ENCODE assay signal across 14 cellular contexts in the genomic region with DNA sequence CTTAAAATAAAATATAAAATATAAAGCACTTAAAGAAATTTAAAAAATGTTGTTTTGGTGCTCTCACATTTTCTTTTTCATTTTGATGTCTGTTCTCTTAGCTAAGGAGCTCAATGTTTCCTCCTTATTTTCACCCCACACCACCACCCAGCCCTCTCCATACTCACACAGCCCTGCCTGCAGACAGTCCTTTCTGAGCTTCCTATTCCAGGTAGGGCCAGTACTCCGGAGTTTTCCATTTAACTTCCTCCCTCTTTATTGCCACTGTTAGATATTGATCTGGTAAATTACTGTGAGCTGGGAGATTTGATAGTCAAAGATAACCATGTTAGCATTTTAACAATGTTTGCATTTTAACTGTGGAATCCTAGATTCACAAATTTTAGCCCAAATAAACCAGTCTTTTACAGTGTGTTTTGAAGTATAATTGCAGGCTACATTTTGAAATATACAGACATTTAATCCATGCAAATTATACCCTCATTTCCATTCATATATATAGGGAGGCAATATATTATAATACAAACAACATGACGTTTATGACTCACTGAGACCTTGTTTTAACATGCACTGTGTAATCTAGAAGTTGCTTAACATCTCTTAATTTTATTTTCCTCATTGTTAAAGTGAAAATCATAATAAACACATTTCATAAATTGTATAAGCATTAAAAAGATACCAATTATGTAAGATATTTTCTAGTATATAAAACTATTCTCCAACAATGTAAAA.
"Had no signal": no experiment of that assay in that cellular context is flagged by ENCODE, and none has a peak within 500 bp of the region (broad histone marks: within the 10 kb centered on the region; RNA-seq: fewer than 3 reads in every experiment).

No MANE protein-coding gene starts in this region.

- H3K36me3 ChIP-seq: gastroesophageal sphincter, heart right ventricle had no signal

- H3K27me3 Mint-ChIP-seq: activated B cell treated with CpG ODN at 0.5 μM for 24 hours; activated CD4-positive, alpha-beta T cell treated with anti-CD3 and anti-CD28 coated beads, Interleukin-2, amount 10 ng/mL, durations not matched to agents 24 days and 14 days; activated naive CD8-positive, alpha-beta T cell treated with anti-CD3 and anti-CD28 coated beads for 36 hours; brain; naive thymus-derived CD8-positive, alpha-beta T cell; stimulated activated memory B cell treated with anti-CD40 and anti-IgM and Interleukin-4, amounts not matched to agents 10 μg/mL and 1 μg/mL and 100 μg/mL, for 72 hours had no signal

- H3K27ac ChIP-seq: gastroesophageal sphincter, heart right ventricle had no signal

- H3K9me3 Mint-ChIP-seq: activated CD4-positive, alpha-beta T cell treated with anti-CD3 and anti-CD28 coated beads, Interleukin-2, amount 10 ng/mL, durations not matched to agents 24 days and 14 days; activated naive CD8-positive, alpha-beta T cell treated with anti-CD3 and anti-CD28 coated beads for 36 hours; activated T-helper 1 cell treated with anti-CD3 and anti-CD28 coated beads, Interleukin-12 subunit alpha, Interleukin-12 subunit beta, Interleukin-2, Interleukin-4 antibody, amounts not matched to agents 30 ng/mL and 10 ng/mL and 1 ng/mL, durations not matched to agents 14 hours and 24 hours and 36 hours; T-helper 1 cell treated with Interleukin-12 subunit alpha and Interleukin-12 subunit beta and Interleukin-4 antibody, amounts not matched to agents 30 μg/mL and 1 μg/mL, for 36 hours had no signal

- H3K27ac Mint-ChIP-seq: activated B cell treated with CpG ODN at 0.5 μM for 24 hours; activated CD4-positive, alpha-beta T cell treated with anti-CD3 and anti-CD28 coated beads, Interleukin-2, amount 10 ng/mL, durations not matched to agents 24 days and 14 days; activated naive CD8-positive, alpha-beta T cell treated with anti-CD3 and anti-CD28 coated beads for 36 hours; activated T-helper 1 cell treated with anti-CD3 and anti-CD28 coated beads, Interleukin-12 subunit alpha, Interleukin-12 subunit beta, Interleukin-2, Interleukin-4 antibody, amounts not matched to agents 30 ng/mL and 10 ng/mL and 1 ng/mL, durations not matched to agents 14 hours and 24 hours and 36 hours; naive thymus-derived CD8-positive, alpha-beta T cell; stimulated activated memory B cell treated with anti-CD40 and anti-IgM and Interleukin-4, amounts not matched to agents 10 μg/mL and 1 μg/mL and 100 μg/mL, for 72 hours; T-helper 1 cell treated with Interleukin-12 subunit alpha and Interleukin-12 subunit beta and Interleukin-4 antibody, amounts not matched to agents 30 μg/mL and 1 μg/mL, for 36 hours had no signal

- DNase-seq: activated B cell treated with CpG ODN at 0.5 μM for 24 hours; activated CD4-positive, alpha-beta T cell treated with anti-CD3 and anti-CD28 coated beads, Interleukin-2, amount 10 ng/mL, durations not matched to agents 24 days and 14 days; activated CD8-positive, alpha-beta memory T cell treated with anti-CD3 and anti-CD28 coated beads, Interleukin-2, amount 50 U/mL, for 48 hours; activated naive CD8-positive, alpha-beta T cell treated with anti-CD3 and anti-CD28 coated beads for 36 hours; effector CD8-positive, alpha-beta T cell; heart right ventricle; naive thymus-derived CD8-positive, alpha-beta T cell; stimulated activated CD4-positive, alpha-beta T cell treated with anti-CD3 and anti-CD28 coated beads, Interleukin-12 subunit alpha, Interleukin-12 subunit beta, amount 100 ng/mL, for 4 hours; stimulated activated CD4-positive, alpha-beta T cell treated with anti-CD3 and anti-CD28 coated beads, Interleukin-2, amount 100 ng/mL, for 24 hours had no signal

- H3K4me1 ChIP-seq: gastroesophageal sphincter, heart right ventricle had no signal

- H3K4me3 Mint-ChIP-seq: activated B cell treated with CpG ODN at 0.5 μM for 24 hours; activated CD4-positive, alpha-beta T cell treated with anti-CD3 and anti-CD28 coated beads, Interleukin-2, amount 10 ng/mL, durations not matched to agents 24 days and 14 days; activated naive CD8-positive, alpha-beta T cell treated with anti-CD3 and anti-CD28 coated beads for 36 hours; activated T-helper 1 cell treated with anti-CD3 and anti-CD28 coated beads, Interleukin-12 subunit alpha, Interleukin-12 subunit beta, Interleukin-2, Interleukin-4 antibody, amounts not matched to agents 30 ng/mL and 10 ng/mL and 1 ng/mL, durations not matched to agents 14 hours and 24 hours and 36 hours; brain; naive thymus-derived CD8-positive, alpha-beta T cell; stimulated activated memory B cell treated with anti-CD40 and anti-IgM and Interleukin-4, amounts not matched to agents 10 μg/mL and 1 μg/mL and 100 μg/mL, for 72 hours; T-helper 1 cell treated with Interleukin-12 subunit alpha and Interleukin-12 subunit beta and Interleukin-4 antibody, amounts not matched to agents 30 μg/mL and 1 μg/mL, for 36 hours had no signal

- H3K9me3 ChIP-seq: gastroesophageal sphincter, heart right ventricle had no signal

- H3K4me3 ChIP-seq: gastroesophageal sphincter, heart right ventricle had no signal

- ATAC-seq: gastroesophageal sphincter; heart right ventricle; naive thymus-derived CD8-positive, alpha-beta T cell; stimulated activated memory B cell treated with anti-CD40 and anti-IgM and Interleukin-4, amounts not matched to agents 10 μg/mL and 1 μg/mL and 100 μg/mL, for 72 hours had no signal

- H3K36me3 Mint-ChIP-seq: activated naive CD8-positive, alpha-beta T cell treated with anti-CD3 and anti-CD28 coated beads for 36 hours; brain; naive thymus-derived CD8-positive, alpha-beta T cell; stimulated activated memory B cell treated with anti-CD40 and anti-IgM and Interleukin-4, amounts not matched to agents 10 μg/mL and 1 μg/mL and 100 μg/mL, for 72 hours had no signal

- H3K4me1 Mint-ChIP-seq: activated B cell treated with CpG ODN at 0.5 μM for 24 hours; activated CD4-positive, alpha-beta T cell treated with anti-CD3 and anti-CD28 coated beads, Interleukin-2, amount 10 ng/mL, durations not matched to agents 24 days and 14 days; activated naive CD8-positive, alpha-beta T cell treated with anti-CD3 and anti-CD28 coated beads for 36 hours; brain; naive thymus-derived CD8-positive, alpha-beta T cell; stimulated activated memory B cell treated with anti-CD40 and anti-IgM and Interleukin-4, amounts not matched to agents 10 μg/mL and 1 μg/mL and 100 μg/mL, for 72 hours had no signal

- H3K27me3 ChIP-seq: gastroesophageal sphincter, heart right ventricle had no signal
